Comparison of ENCODE assay signal across 1 cellular context in the genomic region with DNA sequence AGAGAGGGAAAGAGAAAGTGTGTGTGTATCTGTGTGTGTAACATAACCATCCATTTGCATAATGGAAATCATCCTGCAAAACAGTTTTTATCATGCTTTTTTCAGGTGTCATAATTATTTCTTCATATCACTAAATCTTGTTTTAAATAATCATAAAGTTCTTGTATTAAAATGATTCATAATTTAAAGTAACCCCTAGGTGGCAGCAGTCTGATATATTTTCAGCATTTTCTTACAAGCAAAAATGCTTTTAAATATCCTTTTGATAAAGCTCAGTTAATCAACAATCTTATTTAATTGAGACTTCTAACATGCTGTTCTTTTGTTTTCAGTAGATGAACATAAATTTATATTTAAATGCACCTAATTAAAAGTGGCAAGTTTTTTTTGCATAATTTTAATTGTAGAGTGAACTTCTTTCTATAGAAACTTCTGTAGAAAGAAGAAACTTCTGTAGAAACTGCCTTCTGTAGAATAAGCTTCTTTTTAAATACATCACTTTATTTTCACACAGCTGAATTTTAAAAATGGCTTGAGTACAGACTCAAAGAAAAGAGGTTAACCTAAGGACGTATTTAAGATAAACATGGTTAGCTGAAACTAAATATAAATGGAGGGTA.
TF ChIP-seq lines count a peak whose summit lies in the region.

No MANE protein-coding gene starts in this region.

TF ChIP-seq in K562, 482 proteins besides CTCF, POLR2A, EP300 and RAD21 (continued from another document):
- TF ChIP-seq, protein P1, sequence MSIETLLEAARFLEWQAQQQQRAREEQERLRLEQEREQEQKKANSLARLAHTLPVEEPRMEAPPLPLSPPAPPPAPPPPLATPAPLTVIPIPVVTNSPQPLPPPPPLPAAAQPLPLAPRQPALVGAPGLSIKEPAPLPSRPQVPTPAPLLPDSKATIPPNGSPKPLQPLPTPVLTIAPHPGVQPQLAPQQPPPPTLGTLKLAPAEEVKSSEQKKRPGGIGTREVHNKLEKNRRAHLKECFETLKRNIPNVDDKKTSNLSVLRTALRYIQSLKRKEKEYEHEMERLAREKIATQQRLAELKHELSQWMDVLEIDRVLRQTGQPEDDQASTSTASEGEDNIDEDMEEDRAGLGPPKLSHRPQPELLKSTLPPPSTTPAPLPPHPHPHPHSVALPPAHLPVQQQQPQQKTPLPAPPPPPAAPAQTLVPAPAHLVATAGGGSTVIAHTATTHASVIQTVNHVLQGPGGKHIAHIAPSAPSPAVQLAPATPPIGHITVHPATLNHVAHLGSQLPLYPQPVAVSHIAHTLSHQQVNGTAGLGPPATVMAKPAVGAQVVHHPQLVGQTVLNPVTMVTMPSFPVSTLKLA (conservative IDR thresholded peaks at IDR 0.05): no peak
- TF ChIP-seq, protein P2, sequence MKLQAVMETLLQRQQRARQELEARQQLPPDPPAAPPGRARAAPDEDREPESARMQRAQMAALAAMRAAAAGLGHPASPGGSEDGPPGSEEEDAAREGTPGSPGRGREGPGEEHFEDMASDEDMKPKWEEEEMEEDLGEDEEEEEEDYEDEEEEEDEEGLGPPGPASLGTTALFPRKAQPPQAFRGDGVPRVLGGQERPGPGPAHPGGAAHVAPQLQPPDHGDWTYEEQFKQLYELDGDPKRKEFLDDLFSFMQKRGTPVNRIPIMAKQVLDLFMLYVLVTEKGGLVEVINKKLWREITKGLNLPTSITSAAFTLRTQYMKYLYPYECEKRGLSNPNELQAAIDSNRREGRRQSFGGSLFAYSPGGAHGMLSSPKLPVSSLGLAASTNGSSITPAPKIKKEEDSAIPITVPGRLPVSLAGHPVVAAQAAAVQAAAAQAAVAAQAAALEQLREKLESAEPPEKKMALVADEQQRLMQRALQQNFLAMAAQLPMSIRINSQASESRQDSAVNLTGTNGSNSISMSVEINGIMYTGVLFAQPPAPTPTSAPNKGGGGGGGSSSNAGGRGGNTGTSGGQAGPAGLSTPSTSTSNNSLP (IDR thresholded peaks at IDR 0.05; ENCODE audit: borderline replicate concordance, low read depth, low read length): peak; percentile 87; the same call in 1 of the 2 replicates
